8 cellular contexts compared by ENCODE assay signal in genomic region chr6:63636516-63636968, GRCh38. TPM values are rescaled to one million over a fixed set of nuclear protein-coding genes. Genes with fewer than 3 reads are reported as not detected.
DNase-seq lines count a peak whose midpoint lies in the region; ATAC-seq and TF ChIP-seq lines count a peak whose summit lies in the region.

No MANE protein-coding gene starts in this region.

- peak overlapping the region; percentile 88 for H3K4me3 ChIP-seq in mucosa of descending colon

- intact Hi-C loops in activated CD8-positive, alpha-beta T cell treated with anti-CD3 and anti-CD28 coated beads for 36 hours (cut with micrococcal nuclease) = no loop called here
- intact Hi-C loops in mucosa of descending colon (cut with DNase I, micrococcal nuclease) = loop anchor here in 1 of 2 donors (5.0 kb wide), 1 partner anchor 36 kb away; no protein-coding TSS in a partner anchor

- TF ChIP-seq CTCF in activated CD8-positive, alpha-beta T cell treated with anti-CD3 and anti-CD28 coated beads for 36 hours (IDR thresholded peaks at IDR 0.05) = no peak
- TF ChIP-seq CTCF in endothelial cell (IDR thresholded peaks at IDR 0.05; ENCODE audit: unreplicated experiment) (no peak), mucosa of descending colon (IDR thresholded peaks at IDR 0.05) (no peak)

- H3K9me3 ChIP-seq in mucosa of descending colon = no peaks in the 10 kb centered on the region

- H3K4me3 Mint-ChIP-seq in activated CD8-positive, alpha-beta T cell treated with anti-CD3 and anti-CD28 coated beads for 36 hours = peak overlapping the region; percentile 88
- peak overlapping the region; percentile 100 for H3K4me3 Mint-ChIP-seq in endothelial cell (ENCODE audit: unreplicated experiment)

- POLR2A ChIA-PET in activated CD8-positive, alpha-beta T cell treated with anti-CD3 and anti-CD28 coated beads for 36 hours (lab: Charles Lee) = interaction anchor here (0.6 to 2.4 kb wide), 8 partner anchors 9 to 74 kb away, joined by 3 to 18 read pairs (median 3); no protein-coding TSS in a partner anchor

- CTCF ChIA-PET in activated CD8-positive, alpha-beta T cell treated with anti-CD3 and anti-CD28 coated beads for 36 hours (lab: Charles Lee) = interaction anchor here (0.6 to 4.4 kb wide), 5 partner anchors 9 to 62 kb away, joined by 3 to 21 read pairs (median 4); no protein-coding TSS in a partner anchor

- H3K4me1 Mint-ChIP-seq in activated CD8-positive, alpha-beta T cell treated with anti-CD3 and anti-CD28 coated beads for 36 hours (ENCODE audit: low read depth) = peaks cover 44% of the 10 kb centered on the region
- peaks cover 31% of the 10 kb centered on the region for H3K4me1 Mint-ChIP-seq in endothelial cell (ENCODE audit: unreplicated experiment)

- H3K36me3 ChIP-seq in mucosa of descending colon (ENCODE audit: low read depth) = peaks cover 4% of the 10 kb centered on the region

- peaks cover 36% of the 10 kb centered on the region for H3K4me1 ChIP-seq in mucosa of descending colon (ENCODE audit: low read depth)

- H3K27ac Mint-ChIP-seq in activated CD8-positive, alpha-beta T cell treated with anti-CD3 and anti-CD28 coated beads for 36 hours = peak overlapping the region; percentile 93
- H3K27ac Mint-ChIP-seq in endothelial cell (ENCODE audit: unreplicated experiment) = peak overlapping the region; percentile 100

- ATAC-seq in GM18517 (IDR thresholded peaks at IDR 0.05; ENCODE audit: unreplicated experiment) = peak; percentile 11
- ATAC-seq in HG03060 (IDR thresholded peaks at IDR 0.05; ENCODE audit: low read depth, unreplicated experiment) = peak; percentile 1
- ATAC-seq in activated CD8-positive, alpha-beta T cell treated with anti-CD3 and anti-CD28 coated beads for 36 hours = no peak
- ATAC-seq in mucosa of descending colon = peak; percentile 29

- peaks cover 8% of the 10 kb centered on the region for H3K36me3 Mint-ChIP-seq in activated CD8-positive, alpha-beta T cell treated with anti-CD3 and anti-CD28 coated beads for 36 hours (ENCODE audit: low read depth)
- peaks cover 8% of the 10 kb centered on the region for H3K36me3 Mint-ChIP-seq in endothelial cell (ENCODE audit: low read depth, unreplicated experiment)

- no peaks in the 10 kb centered on the region for H3K9me3 Mint-ChIP-seq in activated CD8-positive, alpha-beta T cell treated with anti-CD3 and anti-CD28 coated beads for 36 hours
- no peaks in the 10 kb centered on the region for H3K9me3 Mint-ChIP-seq in endothelial cell (ENCODE audit: unreplicated experiment)

- peak; percentile 54 for DNase-seq in NCI-H510A treated with DMSO at 0.1 percent for 48 hours (lab: John Stamatoyannopoulos, UW)
- peak; percentile 90 for DNase-seq in activated CD8-positive, alpha-beta T cell treated with anti-CD3 and anti-CD28 coated beads for 36 hours
- DNase-seq in endothelial cell (ENCODE audit: low spot score) = peak; percentile 50
- peak; percentile 73 to 87 (median 80) for DNase-seq in mucosa of descending colon
- DNase-seq in stimulated activated CD8-positive, alpha-beta memory T cell treated with anti-CD3 and anti-CD28 coated beads, Interleukin-4, amount 100 ng/mL, for 1 hour (ENCODE audit: low read depth in 2 of 2, low spot score in 1 of 2) = peak; percentile 4 to 33
- no peak for DNase-seq in SKM-1 (lab: John Stamatoyannopoulos, UW; ENCODE audit: unreplicated experiment)

- H3K27me3 Mint-ChIP-seq in activated CD8-positive, alpha-beta T cell treated with anti-CD3 and anti-CD28 coated beads for 36 hours = no peaks in the 10 kb centered on the region
- peaks cover 11% of the 10 kb centered on the region for H3K27me3 Mint-ChIP-seq in endothelial cell (ENCODE audit: unreplicated experiment)

RNA-seq across cellular contexts. Expression of gene PHF3, which starts 0.9 kb away (rescaled TPM):
- total RNA-seq in activated CD8-positive, alpha-beta T cell treated with anti-CD3 and anti-CD28 coated beads for 36 hours = 10 to 100 TPM; 45.6 to 50.3 TPM
- total RNA-seq in endothelial cell (ENCODE audit: unreplicated experiment) (47.9 TPM), mucosa of descending colon (10 to 100 TPM; 49.7 to 78.0 (median 75.8) TPM)
